Comparison of ENCODE assay signal across 18 cellular contexts in the genomic region with DNA sequence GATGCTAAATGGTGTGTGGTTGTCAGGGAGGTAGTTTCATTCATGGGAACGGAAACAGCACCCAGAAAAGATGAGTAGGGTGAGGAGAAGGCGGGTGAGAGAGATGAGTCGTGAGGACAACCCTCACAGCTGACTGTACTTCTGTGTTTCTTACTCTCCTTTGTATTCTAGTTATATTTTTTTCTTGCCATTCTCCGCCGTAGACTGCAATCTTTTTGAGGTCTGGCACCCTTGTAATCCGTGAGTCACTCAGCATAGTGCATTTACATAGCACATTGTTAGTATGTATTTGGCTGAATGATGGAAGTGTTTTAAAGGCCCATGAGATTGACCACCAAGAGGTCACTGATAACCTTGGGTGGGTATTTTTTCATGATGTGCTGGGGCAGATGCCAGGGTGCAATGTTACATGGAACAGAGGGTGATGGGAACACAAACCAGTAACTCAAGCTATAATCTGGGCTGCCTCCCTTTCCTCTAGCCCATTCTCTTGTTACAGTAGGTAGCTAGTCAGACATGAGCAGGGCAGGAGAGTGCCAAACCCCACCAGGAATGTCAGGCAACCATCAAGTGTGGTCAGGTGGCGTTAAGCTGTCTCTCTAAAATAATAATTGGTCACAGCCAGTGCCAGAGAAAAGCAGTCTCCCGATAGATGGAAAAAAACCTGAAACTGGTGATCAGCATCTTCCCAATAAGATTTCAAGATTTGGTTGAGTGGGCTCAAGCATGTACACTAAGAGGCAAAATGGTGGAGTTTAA. TPM values are rescaled to one million over a fixed set of nuclear protein-coding genes. Genes with fewer than 3 reads are reported as not detected.
DNase-seq lines count a peak whose midpoint lies in the region; TF ChIP-seq lines count a peak whose summit lies in the region.
"Had no signal": no experiment of that assay in that cellular context is flagged by ENCODE, and none has a peak within 500 bp of the region (broad histone marks: within the 10 kb centered on the region; RNA-seq: fewer than 3 reads in every experiment).

No MANE protein-coding gene starts in this region.

- no peaks in the 10 kb centered on the region for H3K9me2 ChIP-seq in Karpas-422 (replicated peaks; ENCODE audit: insufficient read depth, low read length)

- no peaks in the 10 kb centered on the region for H4K20me1 ChIP-seq in Karpas-422 (ENCODE audit: insufficient read depth, low read depth, low read length)

- peak; percentile 33 for DNase-seq in activated CD4-positive, alpha-beta T cell treated with anti-CD3 and anti-CD28 coated beads for 48 hours
- no peak for DNase-seq in activated CD4-positive, alpha-beta T cell treated with anti-CD3 and anti-CD28 coated beads for 1 hour
- DNase-seq in M059J (ENCODE audit: low read depth) (peak; percentile 50), cardiac fibroblast (ENCODE audit: low read depth in 2 of 2) (peak; percentile 45 to 57), NCI-H345 (lab: John Stamatoyannopoulos, UW) (no peak), caudate nucleus (lab: John Stamatoyannopoulos, UW) (no peak), Karpas-422 (no peak)
- DNase-seq: activated CD8-positive, alpha-beta memory T cell treated with anti-CD3 and anti-CD28 coated beads for 24 hours; activated gamma-delta T cell; NCI-H774; stimulated activated naive CD4-positive, alpha-beta T cell had no signal

- no peaks in the 10 kb centered on the region for H3K27me3 ChIP-seq in Karpas-422 (ENCODE audit: low read length)
- H3K27me3 ChIP-seq: ascending aorta, Peyer's patch had no signal

- no peak overlapping the region for H3K4me3 ChIP-seq in cardiac fibroblast (replicated peaks in 1 of 2; ENCODE audit: low read depth in 2 of 2, low read length in 2 of 2)
- no peak overlapping the region for H3K4me3 ChIP-seq in Karpas-422 (ENCODE audit: low read length)
- H3K4me3 ChIP-seq: A549, ascending aorta, skin epidermis had no signal

- no peaks in the 10 kb centered on the region for H3K36me3 Mint-ChIP-seq in nephron (ENCODE audit: low read depth)

- H3K9ac ChIP-seq in Karpas-422 (ENCODE audit: low read length), result no peak overlapping the region

- H3K79me2 ChIP-seq in Karpas-422 (ENCODE audit: low read length), result no peaks in the 10 kb centered on the region

- no peak overlapping the region for H3K27ac ChIP-seq in caudate nucleus (ENCODE audit: low read depth, low read length)
- H3K27ac ChIP-seq in Karpas-422 (ENCODE audit: low read length), result no peak overlapping the region
- H3K27ac ChIP-seq: A549, ascending aorta, skin epidermis had no signal

- H3K36me3 ChIP-seq in Karpas-422 (ENCODE audit: insufficient read depth, low read length), result no peaks in the 10 kb centered on the region
- H3K36me3 ChIP-seq: ascending aorta, Peyer's patch had no signal

- H3K27ac Mint-ChIP-seq in nephron, result peak overlapping the region in 2 of 3 experiments; percentile 16 to 69
- H3K27ac Mint-ChIP-seq: CD14-positive monocyte had no signal

- peaks cover 8% of the 10 kb centered on the region for H3K4me1 Mint-ChIP-seq in nephron

- no peak overlapping the region for H2AFZ ChIP-seq in Karpas-422 (ENCODE audit: low read length)

- H3K4me3 Mint-ChIP-seq in nephron, result no peak overlapping the region
- H3K4me3 Mint-ChIP-seq: CD14-positive monocyte had no signal

- TF ChIP-seq CTCF in cardiac fibroblast (IDR thresholded peaks at IDR 0.05; ENCODE audit: low read depth, low read length) (no peak), nephron (IDR thresholded peaks at IDR 0.05; ENCODE audit: unreplicated experiment in 3 of 3) (no peak)

- H3K9me3 ChIP-seq in Karpas-422 (ENCODE audit: low read length), result no peaks in the 10 kb centered on the region
- H3K9me3 ChIP-seq: A549, ascending aorta, Peyer's patch had no signal

- peaks cover 19% of the 10 kb centered on the region for H3K27me3 Mint-ChIP-seq in nephron (ENCODE audit: low read depth)

- H3K4me2 ChIP-seq in Karpas-422 (ENCODE audit: low read depth, low read length, poor library complexity, severe bottlenecking), result no peak overlapping the region

- peaks cover 6% of the 10 kb centered on the region for H3K9me3 Mint-ChIP-seq in nephron

- no peaks in the 10 kb centered on the region for H3K4me1 ChIP-seq in Karpas-422 (ENCODE audit: low read length)
- H3K4me1 ChIP-seq: A549, ascending aorta had no signal

RNA-seq across cellular contexts. Expression of a gene that starts 18.8 kb away (rescaled TPM):
- 14.4 and 16.7 TPM in 2 replicates for total RNA-seq in M059J (2014; rRNA removed; shearing (Covaris generic))
- total RNA-seq in Karpas-422 (2014; rRNA removed; shearing (Covaris generic); ENCODE audit: low replicate concordance), result 0.04 and 0.14 TPM in 2 replicates
- total RNA-seq: osteocyte had no signal

Comparison
In these comparisons a context has a peak if more than half of its experiments do, and no peak if none do; other contexts are left out.
1. DNase-seq: peak in activated CD4-positive, alpha-beta T cell treated with anti-CD3 and anti-CD28 coated beads for 48 hours (single experiment), M059J (single experiment) and cardiac fibroblast (2 of 2); none in activated CD4-positive, alpha-beta T cell treated with anti-CD3 and anti-CD28 coated beads for 1 hour (single experiment), NCI-H345 (single experiment), caudate nucleus (0 of 61) and Karpas-422 (single experiment).
2. RNA of a gene that starts 18.8 kb away (total RNA-seq): 14.4 to 16.7 TPM in M059J; 0.04 to 0.14 TPM in Karpas-422; every median in the first group is over 10 times any median in the second.